In genomic region chr4:125489952-125490690, GRCh38 we compare ENCODE assay signal across 22 cellular contexts.
"Had no signal": no experiment of that assay in that cellular context is flagged by ENCODE, and none has a peak within 500 bp of the region (broad histone marks: within the 10 kb centered on the region; RNA-seq: fewer than 3 reads in every experiment).

No MANE protein-coding gene starts in this region.

- H3K36me3 ChIP-seq: prostate gland, WERI-Rb-1 had no signal

- H3K4me1 ChIP-seq: left lung, prostate gland, tibial nerve had no signal

- H3K9me3 ChIP-seq: left lung, mucosa of descending colon, prostate gland, tibial nerve had no signal

- ATAC-seq: activated CD4-positive, CD25-positive, alpha-beta regulatory T cell treated with anti-CD3 and anti-CD28 coated beads, Interleukin-2, amount 50 U/mL, for 24 hours; left lung; mucosa of descending colon; natural killer cell treated with Interleukin-12 subunit alpha and Interleukin-12 subunit beta and Interleukin-15 and Interleukin-18, amount 100 ng/mL, for 72 hours had no signal

- H3K4me3 ChIP-seq: left lung, lung, mucosa of descending colon, prostate gland, smooth muscle cell, tibial nerve had no signal

- H3K27me3 ChIP-seq: left lung, tibial nerve had no signal

- H3K4me2 ChIP-seq: smooth muscle cell had no signal

- H3K27ac ChIP-seq: left lung, prostate gland, tibial nerve, WERI-Rb-1 had no signal

- DNase-seq: activated CD4-positive, alpha-beta T cell treated with anti-CD3 and anti-CD28 coated beads for 48 hours; activated CD4-positive, alpha-beta T cell treated with anti-CD3 and anti-CD28 coated beads, Interleukin-2, amount 50 U/mL, for 48 hours; activated CD8-positive, alpha-beta memory T cell treated with anti-CD3 and anti-CD28 coated beads for 24 hours; activated effector memory CD4-positive, alpha-beta T cell treated with Interleukin-2 at 50 U/mL for 16 hours; activated naive CD4-positive, alpha-beta T cell treated with Interleukin-2 at 50 U/mL for 16 hours; anterior cingulate cortex; effector CD8-positive, alpha-beta T cell; glutamatergic neuron; mucosa of descending colon; retina; stimulated activated CD4-positive, alpha-beta T cell treated with anti-CD3 and anti-CD28 coated beads, Interleukin-15, amount 100 ng/mL, for 24 hours; stimulated activated CD4-positive, alpha-beta T cell treated with anti-CD3 and anti-CD28 coated beads, Interleukin-2, amount 100 ng/mL, for 24 hours; stimulated activated naive CD4-positive, alpha-beta T cell treated with Interleukin-2 at 50 U/mL for 16 hours; T-helper 9 cell; WERI-Rb-1 had no signal
